11 cellular contexts compared by ENCODE assay signal in the genomic region with DNA sequence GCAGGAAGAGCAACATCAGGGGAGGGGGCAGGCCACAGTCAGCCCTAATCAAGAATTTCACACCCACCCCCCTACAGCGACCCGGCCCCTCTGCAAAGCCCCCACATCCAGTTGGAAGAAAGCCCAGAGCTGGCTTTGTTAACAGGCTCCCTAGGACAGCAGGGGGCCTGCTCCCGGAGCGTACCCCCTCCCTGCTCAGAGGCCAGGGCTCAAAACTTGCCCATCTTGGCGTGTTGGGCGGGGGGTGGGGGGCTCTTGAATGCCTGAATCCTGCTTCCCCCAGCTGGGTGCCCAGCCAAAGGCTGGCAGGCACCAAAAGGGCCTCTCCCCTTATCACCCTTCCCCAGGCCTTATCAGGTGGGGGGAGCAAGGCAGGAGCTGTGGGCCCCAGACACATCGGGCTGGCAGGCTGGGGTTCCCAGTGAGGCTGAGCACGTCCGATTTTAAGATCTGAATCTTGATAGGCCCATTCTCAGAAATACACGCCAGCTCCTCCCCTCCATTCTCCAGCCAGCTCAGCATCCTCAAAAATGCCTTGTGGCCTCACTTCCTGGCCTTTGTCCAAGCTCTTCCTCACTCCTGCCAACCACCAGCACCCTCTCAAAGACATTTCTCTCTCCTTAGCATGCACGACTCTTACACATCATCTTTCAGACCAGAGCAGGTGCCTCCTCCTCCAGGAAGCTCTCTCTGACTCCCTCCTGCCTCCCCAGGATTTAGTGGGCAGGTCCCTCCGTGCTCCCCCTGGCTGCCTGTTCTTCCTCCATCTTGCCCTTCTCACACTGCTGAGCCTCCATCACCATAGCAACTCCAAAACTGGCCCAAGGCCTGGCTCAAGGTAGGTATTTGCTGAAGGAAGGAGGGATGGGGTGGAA.
DNase-seq lines count a peak whose midpoint lies in the region; ATAC-seq and TF ChIP-seq lines count a peak whose summit lies in the region.
"Had no signal": no experiment of that assay in that cellular context is flagged by ENCODE, and none has a peak within 500 bp of the region (broad histone marks: within the 10 kb centered on the region; RNA-seq: fewer than 3 reads in every experiment).

No MANE protein-coding gene starts in this region.

- DNase-seq in HCEC 1CT (peak; percentile 37), fibroblast of mammary gland (ENCODE audit: low read depth) (peak; percentile 86), retinal pigment epithelial cell (ENCODE audit: low read depth) (no peak), globus pallidus (ENCODE audit: low spot score) (no peak)
- no peak for DNase-seq in activated CD4-positive, CD25-positive, alpha-beta regulatory T cell treated with anti-CD3 and anti-CD28 coated beads, Interleukin-2, amount 50 U/mL, for 72 hours
- no peak for DNase-seq in activated CD4-positive, alpha-beta memory T cell treated with anti-CD3 and anti-CD28 coated beads for 36 hours
- DNase-seq: immature natural killer cell; stimulated activated CD4-positive, alpha-beta T cell treated with anti-CD3 and anti-CD28 coated beads, Interleukin-2, amount 100 ng/mL, for 24 hours had no signal

- H3K4me3 Mint-ChIP-seq in activated CD4-positive, alpha-beta memory T cell treated with anti-CD3 and anti-CD28 coated beads for 36 hours = no peak overlapping the region
- H3K4me3 Mint-ChIP-seq: immature natural killer cell had no signal

- POLR2A ChIA-PET in activated CD4-positive, alpha-beta memory T cell treated with anti-CD3 and anti-CD28 coated beads for 36 hours (lab: Charles Lee) = no interaction called here

- peaks cover 14% of the 10 kb centered on the region for H3K27me3 Mint-ChIP-seq in activated CD4-positive, alpha-beta memory T cell treated with anti-CD3 and anti-CD28 coated beads for 36 hours

- intact Hi-C loops in activated CD4-positive, alpha-beta memory T cell treated with anti-CD3 and anti-CD28 coated beads for 36 hours (cut with micrococcal nuclease) = no loop called here

- no peaks in the 10 kb centered on the region for H3K9me3 Mint-ChIP-seq in activated CD4-positive, alpha-beta memory T cell treated with anti-CD3 and anti-CD28 coated beads for 36 hours
- H3K9me3 Mint-ChIP-seq: activated T-helper 2 cell treated with anti-CD3 and anti-CD28 coated beads, Interferon-gamma antibody, Interleukin-2, Interleukin-4, amounts not matched to agents 10 μg/mL and 5 μg/mL and 100 μg/mL, durations not matched to agents 14 hours and 24 hours and 36 hours had no signal

- no peaks in the 10 kb centered on the region for H3K36me3 Mint-ChIP-seq in activated CD4-positive, alpha-beta memory T cell treated with anti-CD3 and anti-CD28 coated beads for 36 hours

- TF ChIP-seq CTCF in fibroblast of mammary gland (conservative IDR thresholded peaks at IDR 0.05; ENCODE audit: control insufficient read depth, insufficient read depth, low read depth, low read length) = peak; percentile 16
- peak; percentile 30 for TF ChIP-seq CTCF in retinal pigment epithelial cell (conservative IDR thresholded peaks at IDR 0.05; ENCODE audit: low read depth, low read length)

- H3K27ac Mint-ChIP-seq in activated CD4-positive, alpha-beta memory T cell treated with anti-CD3 and anti-CD28 coated beads for 36 hours = no peak overlapping the region
- H3K27ac Mint-ChIP-seq: activated T-helper 2 cell treated with anti-CD3 and anti-CD28 coated beads, Interferon-gamma antibody, Interleukin-2, Interleukin-4, amounts not matched to agents 10 μg/mL and 5 μg/mL and 100 μg/mL, durations not matched to agents 14 hours and 24 hours and 36 hours had no signal

- CTCF ChIA-PET in activated CD4-positive, alpha-beta memory T cell treated with anti-CD3 and anti-CD28 coated beads for 36 hours (lab: Charles Lee) = no interaction called here

- H3K4me1 Mint-ChIP-seq in activated CD4-positive, alpha-beta memory T cell treated with anti-CD3 and anti-CD28 coated beads for 36 hours (ENCODE audit: low read depth) = no peaks in the 10 kb centered on the region
- H3K4me1 Mint-ChIP-seq: immature natural killer cell had no signal

- H3K4me3 ChIP-seq in fibroblast of mammary gland (ENCODE audit: control insufficient read depth, low read depth, low read length) (no peak overlapping the region), retinal pigment epithelial cell (ENCODE audit: low read length) (no peak overlapping the region)

- ATAC-seq in activated CD4-positive, CD25-positive, alpha-beta regulatory T cell treated with anti-CD3 and anti-CD28 coated beads, Interleukin-2, amount 50 U/mL, for 24 hours = no peak

TF ChIP-seq in PFSK-1, 5 proteins besides CTCF, POLR2A, EP300 and RAD21:
- TF ChIP-seq TAF1 (IDR thresholded peaks at IDR 0.05; ENCODE audit: borderline replicate concordance, insufficient read depth, low read length) (no peak), SIN3A (IDR thresholded peaks at IDR 0.05; ENCODE audit: borderline replicate concordance, insufficient read depth, low read length) (peak; percentile 29; the same call in 1 of the 2 replicates), POLR2AphosphoS5 (IDR thresholded peaks at IDR 0.05; ENCODE audit: low read depth, low read length) (no peak), FOXP2 (optimal IDR thresholded peaks at IDR 0.05; ENCODE audit: borderline replicate concordance, extremely low read depth, extremely low read length, insufficient read depth) (no peak)
- TF ChIP-seq, protein P1, sequence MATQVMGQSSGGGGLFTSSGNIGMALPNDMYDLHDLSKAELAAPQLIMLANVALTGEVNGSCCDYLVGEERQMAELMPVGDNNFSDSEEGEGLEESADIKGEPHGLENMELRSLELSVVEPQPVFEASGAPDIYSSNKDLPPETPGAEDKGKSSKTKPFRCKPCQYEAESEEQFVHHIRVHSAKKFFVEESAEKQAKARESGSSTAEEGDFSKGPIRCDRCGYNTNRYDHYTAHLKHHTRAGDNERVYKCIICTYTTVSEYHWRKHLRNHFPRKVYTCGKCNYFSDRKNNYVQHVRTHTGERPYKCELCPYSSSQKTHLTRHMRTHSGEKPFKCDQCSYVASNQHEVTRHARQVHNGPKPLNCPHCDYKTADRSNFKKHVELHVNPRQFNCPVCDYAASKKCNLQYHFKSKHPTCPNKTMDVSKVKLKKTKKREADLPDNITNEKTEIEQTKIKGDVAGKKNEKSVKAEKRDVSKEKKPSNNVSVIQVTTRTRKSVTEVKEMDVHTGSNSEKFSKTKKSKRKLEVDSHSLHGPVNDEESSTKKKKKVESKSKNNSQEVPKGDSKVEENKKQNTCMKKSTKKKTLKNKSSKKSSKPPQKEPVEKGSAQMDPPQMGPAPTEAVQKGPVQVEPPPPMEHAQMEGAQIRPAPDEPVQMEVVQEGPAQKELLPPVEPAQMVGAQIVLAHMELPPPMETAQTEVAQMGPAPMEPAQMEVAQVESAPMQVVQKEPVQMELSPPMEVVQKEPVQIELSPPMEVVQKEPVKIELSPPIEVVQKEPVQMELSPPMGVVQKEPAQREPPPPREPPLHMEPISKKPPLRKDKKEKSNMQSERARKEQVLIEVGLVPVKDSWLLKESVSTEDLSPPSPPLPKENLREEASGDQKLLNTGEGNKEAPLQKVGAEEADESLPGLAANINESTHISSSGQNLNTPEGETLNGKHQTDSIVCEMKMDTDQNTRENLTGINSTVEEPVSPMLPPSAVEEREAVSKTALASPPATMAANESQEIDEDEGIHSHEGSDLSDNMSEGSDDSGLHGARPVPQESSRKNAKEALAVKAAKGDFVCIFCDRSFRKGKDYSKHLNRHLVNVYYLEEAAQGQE (IDR thresholded peaks at IDR 0.05; ENCODE audit: insufficient read depth in 1 of 2, low read depth in 2 of 2, low read length in 2 of 2) = no peak; a peak in 1 of 4 replicates

Comparison
In these comparisons a context has a peak if more than half of its experiments do, and no peak if none do; other contexts are left out.
1. DNase-seq: peak in HCEC 1CT (single experiment) and fibroblast of mammary gland (single experiment); none in retinal pigment epithelial cell (single experiment), activated CD4-positive, CD25-positive, alpha-beta regulatory T cell treated with anti-CD3 and anti-CD28 coated beads, Interleukin-2, amount 50 U/mL, for 72 hours (single experiment), activated CD4-positive, alpha-beta memory T cell treated with anti-CD3 and anti-CD28 coated beads for 36 hours (single experiment) and globus pallidus (single experiment).